Comparison of ENCODE assay signal across 33 cellular contexts in genomic region chrX:18360867-18361266, GRCh38. TPM values are rescaled to one million over a fixed set of nuclear protein-coding genes. Genes with fewer than 3 reads are reported as not detected.
A peak's percentile ranks its signal among the peaks of the same experiment; 100 is the strongest.
DNase-seq lines count a peak whose midpoint lies in the region; ATAC-seq, FAIRE-seq and TF ChIP-seq lines count a peak whose summit lies in the region.
"Had no signal": no experiment of that assay in that cellular context is flagged by ENCODE, and none has a peak within 500 bp of the region (broad histone marks: within the 10 kb centered on the region; RNA-seq: fewer than 3 reads in every experiment).

No MANE protein-coding gene starts in this region.

- H3K27ac ChIP-seq in A549 (no peak overlapping the region), RWPE2 (ENCODE audit: poor library complexity, severe bottlenecking) (no peak overlapping the region), tibial nerve (no peak overlapping the region)
- H3K27ac ChIP-seq: BLaER1, skin epidermis, thoracic aorta, vagina had no signal

- TF ChIP-seq EP300 in A549 (IDR thresholded peaks at IDR 0.05) = no peak
- TF ChIP-seq EP300 in tibial nerve (IDR thresholded peaks at IDR 0.05) = no peak

- H3K27ac Mint-ChIP-seq in HFFc6 = no peak overlapping the region
- no peak overlapping the region for H3K27ac Mint-ChIP-seq in effector memory CD8-positive, alpha-beta T cell
- H3K27ac Mint-ChIP-seq in activated CD4-positive, alpha-beta memory T cell treated with anti-CD3 and anti-CD28 coated beads, Interleukin-2, amount 10 ng/mL, durations not matched to agents 7 days and 5 days = no peak overlapping the region
- H3K27ac Mint-ChIP-seq: activated CD8-positive, alpha-beta T cell treated with anti-CD3 and anti-CD28 coated beads for 36 hours; activated naive CD4-positive, alpha-beta T cell treated with anti-CD3 and anti-CD28 coated beads, Interleukin-2, amount 50 U/mL, for 72 hours; activated T-helper 2 cell treated with anti-CD3 and anti-CD28 coated beads, Interferon-gamma antibody, Interleukin-2, Interleukin-4, amounts not matched to agents 10 μg/mL and 5 μg/mL and 100 μg/mL, durations not matched to agents 14 hours and 24 hours and 36 hours; natural killer cell treated with Interleukin-12 subunit alpha and Interleukin-12 subunit beta and Interleukin-15 and Interleukin-18, amount 100 ng/mL, for 72 hours; T-helper 17 cell had no signal

- no peak for TF ChIP-seq RAD21 in A549 (conservative IDR thresholded peaks at IDR 0.05 in 1 of 2, IDR thresholded peaks at IDR 0.05 in 1 of 2)

- POLR2A ChIA-PET in A549 (lab: Yijun Ruan, JAX) = no interaction called here
- POLR2A ChIA-PET in activated CD4-positive, alpha-beta memory T cell treated with anti-CD3 and anti-CD28 coated beads, Interleukin-2, amount 10 ng/mL, durations not matched to agents 7 days and 5 days (lab: Charles Lee) = no interaction called here

- no peak for DNase-seq in A549 (ENCODE audit: low read depth in 1 of 2, low spot score in 1 of 2)
- peak; percentile 28 for DNase-seq in HFFc6
- DNase-seq in RWPE2 (ENCODE audit: low spot score) = no peak
- peak; percentile 36 for DNase-seq in fibroblast of gingiva (ENCODE audit: low read depth)
- DNase-seq in effector memory CD8-positive, alpha-beta T cell = no peak
- no peak for DNase-seq in tibial nerve (ENCODE audit: low spot score in 2 of 2)
- no peak for DNase-seq in activated CD4-positive, alpha-beta memory T cell treated with anti-CD3 and anti-CD28 coated beads, Interleukin-2, amount 10 ng/mL, durations not matched to agents 7 days and 5 days
- DNase-seq: activated CD4-positive, alpha-beta T cell treated with anti-CD3 and anti-CD28 coated beads for 1 hour; activated CD8-positive, alpha-beta T cell treated with anti-CD3 and anti-CD28 coated beads for 36 hours; anterior cingulate cortex; caudate nucleus; dermis blood vessel endothelial cell; DMS153; GDM1; glutamatergic neuron; KG1; kidney; NCI-H1694; NCI-H2171 treated with DMSO at 0.1 percent for 48 hours; NCI-H524; stimulated activated naive CD8-positive, alpha-beta T cell treated with anti-CD3 and anti-CD28 coated beads, Interleukin-15, Interleukin-2, amounts not matched to agents 100 U/mL and 50 U/mL, for 24 hours; T-helper 17 cell had no signal

- H3K9me3 ChIP-seq in A549 (no peaks in the 10 kb centered on the region), RWPE2 (ENCODE audit: severe bottlenecking) (no peaks in the 10 kb centered on the region), tibial nerve (no peaks in the 10 kb centered on the region)
- H3K9me3 ChIP-seq: BLaER1, thoracic aorta, vagina had no signal

- H3K27me3 ChIP-seq in RWPE2 (ENCODE audit: insufficient read depth, poor library complexity, severe bottlenecking) (no peaks in the 10 kb centered on the region), tibial nerve (peaks cover 0 to 3% of the 10 kb centered on the region in 2 donors)
- H3K27me3 ChIP-seq: vagina had no signal

- H3K9me3 Mint-ChIP-seq in HFFc6 = no peaks in the 10 kb centered on the region
- H3K9me3 Mint-ChIP-seq in effector memory CD8-positive, alpha-beta T cell = no peaks in the 10 kb centered on the region
- H3K9me3 Mint-ChIP-seq in activated CD4-positive, alpha-beta memory T cell treated with anti-CD3 and anti-CD28 coated beads, Interleukin-2, amount 10 ng/mL, durations not matched to agents 7 days and 5 days = no peaks in the 10 kb centered on the region
- H3K9me3 Mint-ChIP-seq: activated CD8-positive, alpha-beta T cell treated with anti-CD3 and anti-CD28 coated beads for 36 hours; activated naive CD4-positive, alpha-beta T cell treated with anti-CD3 and anti-CD28 coated beads, Interleukin-2, amount 50 U/mL, for 72 hours; activated T-helper 2 cell treated with anti-CD3 and anti-CD28 coated beads, Interferon-gamma antibody, Interleukin-2, Interleukin-4, amounts not matched to agents 10 μg/mL and 5 μg/mL and 100 μg/mL, durations not matched to agents 14 hours and 24 hours and 36 hours; natural killer cell treated with Interleukin-12 subunit alpha and Interleukin-12 subunit beta and Interleukin-15 and Interleukin-18, amount 100 ng/mL, for 72 hours had no signal

- H3K27me3 Mint-ChIP-seq in HFFc6 (ENCODE audit: insufficient read depth) = peaks cover 10% of the 10 kb centered on the region
- peaks cover 0 to 13% of the 10 kb centered on the region in 2 donors for H3K27me3 Mint-ChIP-seq in effector memory CD8-positive, alpha-beta T cell
- peaks cover 16% of the 10 kb centered on the region for H3K27me3 Mint-ChIP-seq in activated CD4-positive, alpha-beta memory T cell treated with anti-CD3 and anti-CD28 coated beads, Interleukin-2, amount 10 ng/mL, durations not matched to agents 7 days and 5 days
- H3K27me3 Mint-ChIP-seq: T-helper 17 cell had no signal

- FAIRE-seq in A549 (lab: Jason Lieb, UNC) = no peak
- FAIRE-seq: endometrium, kidney had no signal

- H3K36me3 Mint-ChIP-seq in HFFc6 (ENCODE audit: low read depth) = no peaks in the 10 kb centered on the region
- H3K36me3 Mint-ChIP-seq in effector memory CD8-positive, alpha-beta T cell (ENCODE audit: insufficient read depth) = no peaks in the 10 kb centered on the region
- H3K36me3 Mint-ChIP-seq in activated CD4-positive, alpha-beta memory T cell treated with anti-CD3 and anti-CD28 coated beads, Interleukin-2, amount 10 ng/mL, durations not matched to agents 7 days and 5 days (ENCODE audit: low read depth) = no peaks in the 10 kb centered on the region
- H3K36me3 Mint-ChIP-seq: activated naive CD4-positive, alpha-beta T cell treated with anti-CD3 and anti-CD28 coated beads, Interleukin-2, amount 50 U/mL, for 72 hours; natural killer cell treated with Interleukin-12 subunit alpha and Interleukin-12 subunit beta and Interleukin-15 and Interleukin-18, amount 100 ng/mL, for 72 hours had no signal

- no peaks in the 10 kb centered on the region for H3K4me1 Mint-ChIP-seq in HFFc6 (ENCODE audit: low read depth)
- no peaks in the 10 kb centered on the region for H3K4me1 Mint-ChIP-seq in effector memory CD8-positive, alpha-beta T cell (ENCODE audit: low read depth in 2 of 2)
- no peaks in the 10 kb centered on the region for H3K4me1 Mint-ChIP-seq in activated CD4-positive, alpha-beta memory T cell treated with anti-CD3 and anti-CD28 coated beads, Interleukin-2, amount 10 ng/mL, durations not matched to agents 7 days and 5 days

- no peak for TF ChIP-seq POLR2A in A549 (IDR thresholded peaks at IDR 0.05; ENCODE audit: low read length)
- no peak for TF ChIP-seq POLR2A in tibial nerve (IDR thresholded peaks at IDR 0.05)

- TF ChIP-seq CTCF in A549 (IDR thresholded peaks at IDR 0.05) (no peak), HFFc6 (IDR thresholded peaks at IDR 0.05) (no peak), RWPE2 (IDR thresholded peaks at IDR 0.05; ENCODE audit: poor library complexity, severe bottlenecking) (no peak), tibial nerve (IDR thresholded peaks at IDR 0.05) (no peak)

- CTCF ChIA-PET in A549 (lab: Yijun Ruan, JAX) = interaction anchor here (1.0 kb wide), 1 partner anchor 11 kb away, joined by 3 read pairs; no protein-coding TSS in a partner anchor
- CTCF ChIA-PET in activated CD4-positive, alpha-beta memory T cell treated with anti-CD3 and anti-CD28 coated beads, Interleukin-2, amount 10 ng/mL, durations not matched to agents 7 days and 5 days (lab: Charles Lee) = no interaction called here

- no peaks in the 10 kb centered on the region for H3K4me1 ChIP-seq in A549
- no peaks in the 10 kb centered on the region for H3K4me1 ChIP-seq in RWPE2 (ENCODE audit: insufficient read depth, poor library complexity, severe bottlenecking)
- no peaks in the 10 kb centered on the region for H3K4me1 ChIP-seq in tibial nerve
- H3K4me1 ChIP-seq: BLaER1, vagina had no signal

- H3K36me3 ChIP-seq in RWPE2 (ENCODE audit: low read depth) (no peaks in the 10 kb centered on the region), tibial nerve (no peaks in the 10 kb centered on the region)
- H3K36me3 ChIP-seq: BLaER1, thoracic aorta, vagina had no signal

- ATAC-seq in A549 = peak; percentile 44 to 56; a peak in 3 of 6 replicates
- peak; percentile 58; the same call in 1 of the 3 replicates for ATAC-seq in RWPE2 (ENCODE audit: low read depth)
- no peak for ATAC-seq in effector memory CD8-positive, alpha-beta T cell (replicated peaks)
- no peak for ATAC-seq in GM18861 (IDR thresholded peaks at IDR 0.05; ENCODE audit: unreplicated experiment)
- ATAC-seq: activated CD8-positive, alpha-beta T cell treated with anti-CD3 and anti-CD28 coated beads for 36 hours; activated naive CD4-positive, alpha-beta T cell treated with anti-CD3 and anti-CD28 coated beads, Interleukin-2, amount 50 U/mL, for 72 hours; HCT116; SK-N-SH treated with all-trans-retinoic acid at 6 μM for 48 hours; stimulated activated naive CD8-positive, alpha-beta T cell treated with anti-CD3 and anti-CD28 coated beads, Interleukin-15, Interleukin-2, amounts not matched to agents 100 U/mL and 50 U/mL, for 24 hours; T-helper 17 cell had no signal

- no peak overlapping the region for H3K4me3 Mint-ChIP-seq in HFFc6
- no peak overlapping the region for H3K4me3 Mint-ChIP-seq in effector memory CD8-positive, alpha-beta T cell
- no peak overlapping the region for H3K4me3 Mint-ChIP-seq in activated CD4-positive, alpha-beta memory T cell treated with anti-CD3 and anti-CD28 coated beads, Interleukin-2, amount 10 ng/mL, durations not matched to agents 7 days and 5 days
- H3K4me3 Mint-ChIP-seq: activated CD8-positive, alpha-beta T cell treated with anti-CD3 and anti-CD28 coated beads for 36 hours; natural killer cell treated with Interleukin-12 subunit alpha and Interleukin-12 subunit beta and Interleukin-15 and Interleukin-18, amount 100 ng/mL, for 72 hours; T-helper 17 cell had no signal

- 43% methylated on average over 4 of the region's 4 CpGs for WGBS in A549 (ENCODE audit: missing lambda C conversion rate)
- 63 to 83% methylated on average over 3 to 4 of the region's 4 CpGs for whole genome bisulfite sequencing in tibial nerve, 2 donors

- no peak overlapping the region for H3K4me2 ChIP-seq in A549
- H3K4me2 ChIP-seq: BLaER1 had no signal

- no peak overlapping the region for H3K4me3 ChIP-seq in A549
- no peak overlapping the region for H3K4me3 ChIP-seq in RWPE2 (ENCODE audit: severe bottlenecking)
- H3K4me3 ChIP-seq in tibial nerve = no peak overlapping the region
- H3K4me3 ChIP-seq: BLaER1, skin epidermis, thoracic aorta, vagina had no signal

TF ChIP-seq in A549, 52 proteins besides CTCF, POLR2A, EP300 and RAD21:
- no peak for TF ChIP-seq FOSB (CRISPR knock-in tag; IDR thresholded peaks at IDR 0.05)

RNA-seq across cellular contexts. Expression of gene SCML2, which starts 6.4 kb away (rescaled TPM):
- polyA plus RNA-seq in A549 (2011; rRNA removed) (11.1 and 13.9 TPM in 2 replicates), A549 (2017; fragmentation: RNase III; extraction: RNeasy Plus Mini Kit Qiagen cat#74134 plus additional on column Dnase treatment) (8.0 to 8.6 TPM (median 8.0 TPM) in 3 replicates)
- 6.1 and 7.4 TPM in 2 replicates for polyA plus RNA-seq in A549 (2012; cell fraction: cytosol; rRNA removed)
- 8.4 and 16.3 TPM in 2 replicates for polyA plus RNA-seq in A549 (2012; cell fraction: nucleus; rRNA removed)
- polyA minus RNA-seq in A549 (2011; rRNA and poly(A)+ RNA removed) = 5.6 and 6.7 TPM in 2 replicates
- total RNA-seq in HFFc6 (2021; fragmentation: NEBNext Ultra II Directional; extraction: Animal tissue kit (Norgen Biotek cat#: 25700)) = 1 to 10 TPM in 5 of 6 experiments, under 1 TPM in 1; 0.97 to 2.8 (median 2.4) TPM
- 1 to 10 TPM in 1 of 4 donors, under 1 TPM in 3; 0.59 to 1.5 (median 0.64) TPM for total RNA-seq in tibial nerve
- total RNA-seq in activated CD4-positive, alpha-beta memory T cell treated with anti-CD3 and anti-CD28 coated beads, Interleukin-2, amount 10 ng/mL, durations not matched to agents 7 days and 5 days = 1 to 10 TPM; 2.2 to 2.5 TPM

Comparison
In these comparisons a context has a peak if more than half of its experiments do, and no peak if none do; other contexts are left out.
1. ATAC-seq: peak in A549 (2 of 2) and RWPE2 (single experiment); none in effector memory CD8-positive, alpha-beta T cell (single experiment) and GM18861 (single experiment).
2. DNase-seq: peak in HFFc6 (single experiment) and fibroblast of gingiva (single experiment); none in A549 (0 of 2), RWPE2 (single experiment), effector memory CD8-positive, alpha-beta T cell (0 of 3), tibial nerve (0 of 2) and activated CD4-positive, alpha-beta memory T cell treated with anti-CD3 and anti-CD28 coated beads, Interleukin-2, amount 10 ng/mL, durations not matched to agents 7 days and 5 days (single experiment).